1 cellular context compared by ENCODE assay signal in genomic region chr5:159581502-159582249, GRCh38.
TF ChIP-seq lines count a peak whose summit lies in the region.

No MANE protein-coding gene starts in this region.

TF ChIP-seq in SK-N-SH, 30 proteins besides CTCF, POLR2A, EP300 and RAD21 (continued from another document):
- TF ChIP-seq REST (IDR thresholded peaks at IDR 0.05; ENCODE audit: low read depth, low read length) (peak; percentile 89), TEAD4 (IDR thresholded peaks at IDR 0.05; ENCODE audit: borderline replicate concordance, insufficient read depth) (peak; percentile 84), RFX5 (IDR thresholded peaks at IDR 0.05; ENCODE audit: low read length) (no peak)
TF ChIP-seq in SK-N-SH: peak in this region for 12.
